Comparison of ENCODE assay signal across 8 cellular contexts in genomic region chr15:74907277-74907870, GRCh38. TPM values are rescaled to one million over a fixed set of nuclear protein-coding genes. Genes with fewer than 3 reads are reported as not detected.
DNase-seq lines count a peak whose midpoint lies in the region; ATAC-seq, FAIRE-seq and TF ChIP-seq lines count a peak whose summit lies in the region.

No MANE protein-coding gene starts in this region.

- WGBS in suprapubic skin: 46% methylated on average over 6 of the region's 6 CpGs

- H3K9me3 ChIP-seq in kidney (ENCODE audit: control insufficient read depth in 1 of 2, low read length in 2 of 2): no peaks in the 10 kb centered on the region
- no peaks in the 10 kb centered on the region for H3K9me3 ChIP-seq in suprapubic skin

- peak overlapping the region; percentile 89 for H3K4me3 ChIP-seq in astrocyte of the spinal cord (ENCODE audit: low read depth, low read length)
- peak overlapping the region; percentile 87 to 96 for H3K4me3 ChIP-seq in kidney (ENCODE audit: low read length in 2 of 2)
- peak overlapping the region; percentile 99 for H3K4me3 ChIP-seq in suprapubic skin

- in situ Hi-C loops in astrocyte of the spinal cord (cut with HindIII; ENCODE audit: low sequenced_read_pairs): no loop called here

- no peaks in the 10 kb centered on the region for H3K27me3 Mint-ChIP-seq in activated T-cell treated with anti-CD3 and anti-CD28 coated beads, Interleukin-2, amount 50 U/mL, for 72 hours (ENCODE audit: low read depth)

- TF ChIP-seq POLR2A in suprapubic skin (IDR thresholded peaks at IDR 0.05): no peak

- no peak for TF ChIP-seq EP300 in suprapubic skin (IDR thresholded peaks at IDR 0.05)

- H3K27me3 ChIP-seq in suprapubic skin: no peaks in the 10 kb centered on the region

- FAIRE-seq in kidney (lab: Jason Lieb, UNC): no peak

- peak overlapping the region; percentile 96 for H3K27ac Mint-ChIP-seq in activated T-cell treated with anti-CD3 and anti-CD28 coated beads, Interleukin-2, amount 50 U/mL, for 72 hours

- H3K4me1 Mint-ChIP-seq in activated T-cell treated with anti-CD3 and anti-CD28 coated beads, Interleukin-2, amount 50 U/mL, for 72 hours (ENCODE audit: low read depth): peaks cover 25% of the 10 kb centered on the region

- peaks cover 5 to 7% of the 10 kb centered on the region in 2 donors for H3K36me3 Mint-ChIP-seq in activated T-cell treated with anti-CD3 and anti-CD28 coated beads, Interleukin-2, amount 50 U/mL, for 72 hours (ENCODE audit: insufficient read depth in 2 of 2)

- H3K9ac ChIP-seq in kidney (ENCODE audit: low read length in 2 of 2): peak overlapping the region; percentile 68 to 98

- TF ChIP-seq CTCF in astrocyte of the spinal cord (IDR thresholded peaks at IDR 0.05; ENCODE audit: low read depth, low read length) (no peak), kidney (IDR thresholded peaks at IDR 0.05; ENCODE audit: borderline replicate concordance, extremely low read depth, insufficient read depth) (no peak), suprapubic skin (IDR thresholded peaks at IDR 0.05) (no peak)

- intact Hi-C loops in kidney (cut with DNase I): no loop called here

- H3K9me3 Mint-ChIP-seq in activated T-cell treated with anti-CD3 and anti-CD28 coated beads, Interleukin-2, amount 50 U/mL, for 72 hours: no peaks in the 10 kb centered on the region

- H3K4me1 ChIP-seq in kidney (ENCODE audit: control insufficient read depth in 1 of 2, insufficient read depth in 1 of 2, low read depth in 1 of 2, low read length in 2 of 2): peaks cover 6 to 16% of the 10 kb centered on the region in 2 donors
- H3K4me1 ChIP-seq in suprapubic skin: peaks cover 19% of the 10 kb centered on the region

- H3K36me3 ChIP-seq in kidney (ENCODE audit: control insufficient read depth in 1 of 2, insufficient read depth in 2 of 2, low read length in 2 of 2): peaks cover 18 to 19% of the 10 kb centered on the region in 2 donors
- peaks cover 31% of the 10 kb centered on the region for H3K36me3 ChIP-seq in suprapubic skin

- peak; percentile 4 to 20 for ATAC-seq in activated T-cell treated with anti-CD3 and anti-CD28 coated beads, Interleukin-2, amount 50 U/mL, for 72 hours (replicated peaks in 1 of 2)

- no peak for DNase-seq in activated T-cell treated with anti-CD3 and anti-CD28 coated beads, Interleukin-2, amount 50 U/mL, for 72 hours
- DNase-seq in activated T-cell treated with anti-CD3 and anti-CD28 coated beads, Interleukin-2, amount 50 U/mL, for 1 hour: no peak
- DNase-seq in astrocyte of the spinal cord (ENCODE audit: low read depth, low spot score) (no peak), kidney (no peak), suprapubic skin (ENCODE audit: low spot score in 2 of 2) (no peak), superior temporal gyrus (ENCODE audit: extremely low spot score) (no peak), NCI-H2196 (lab: John Stamatoyannopoulos, UW; ENCODE audit: unreplicated experiment) (no peak), NCI-H2029 (lab: John Stamatoyannopoulos, UW) (no peak)

- peak overlapping the region; percentile 93 to 96 for H3K27ac ChIP-seq in kidney (ENCODE audit: low read depth in 2 of 2, low read length in 2 of 2)
- peak overlapping the region; percentile 96 for H3K27ac ChIP-seq in suprapubic skin

- H3K4me3 Mint-ChIP-seq in activated T-cell treated with anti-CD3 and anti-CD28 coated beads, Interleukin-2, amount 50 U/mL, for 72 hours: peak overlapping the region; percentile 87 to 97

RNA-seq across cellular contexts. Expression of gene FAM219B, which starts 0.7 kb away (rescaled TPM):
- 10 to 100 TPM; 88.3 to 90.1 TPM for total RNA-seq in activated T-cell treated with anti-CD3 and anti-CD28 coated beads, Interleukin-2, amount 50 U/mL, for 72 hours
- 76.5 TPM for total RNA-seq in kidney
- polyA plus RNA-seq in kidney (ENCODE audit: insufficient read depth, low read depth, low replicate concordance): 41.7 TPM
- total RNA-seq in suprapubic skin: 10 to 100 TPM; 49.4 to 96.2 (median 68.0) TPM

RNA-seq across cellular contexts. Expression of gene MPI, which starts 17.5 kb away (rescaled TPM):
- total RNA-seq in activated T-cell treated with anti-CD3 and anti-CD28 coated beads, Interleukin-2, amount 50 U/mL, for 72 hours: 10 to 100 TPM; 29.6 to 32.1 TPM
- 33.7 TPM for total RNA-seq in kidney
- polyA plus RNA-seq in kidney (ENCODE audit: insufficient read depth, low read depth, low replicate concordance): 52.0 TPM
- 10 to 100 TPM; 17.1 to 59.2 (median 41.4) TPM for total RNA-seq in suprapubic skin

RNA-seq across cellular contexts. Expression of gene COX5A, which starts 30.5 kb away (rescaled TPM):
- 100 to 1,000 TPM; 241 to 246 TPM for total RNA-seq in activated T-cell treated with anti-CD3 and anti-CD28 coated beads, Interleukin-2, amount 50 U/mL, for 72 hours
- 150 TPM for total RNA-seq in kidney
- polyA plus RNA-seq in kidney (ENCODE audit: insufficient read depth, low read depth, low replicate concordance): 701 TPM
- total RNA-seq in suprapubic skin: 100 to 1,000 TPM; 114 to 130 (median 122) TPM

RNA-seq across cellular contexts. Expression of gene SCAMP2, which starts 34.2 kb away (rescaled TPM):
- total RNA-seq in activated T-cell treated with anti-CD3 and anti-CD28 coated beads, Interleukin-2, amount 50 U/mL, for 72 hours: 10 to 100 TPM; 66.4 to 77.0 TPM
- total RNA-seq in kidney (102 TPM), suprapubic skin (100 to 1,000 TPM in 2 of 4 donors, 10 to 100 TPM in 2; 82.7 to 120 (median 102) TPM)
- 87.9 TPM for polyA plus RNA-seq in kidney (ENCODE audit: insufficient read depth, low read depth, low replicate concordance)

RNA-seq across cellular contexts. Expression of gene RPP25, which starts 49.2 kb away (rescaled TPM):
- 1 to 10 TPM; 2.2 to 3.6 TPM for total RNA-seq in activated T-cell treated with anti-CD3 and anti-CD28 coated beads, Interleukin-2, amount 50 U/mL, for 72 hours
- total RNA-seq in kidney (7.2 TPM), suprapubic skin (1 to 10 TPM; 3.5 to 7.8 (median 6.1) TPM)
- polyA plus RNA-seq in kidney (ENCODE audit: insufficient read depth, low read depth, low replicate concordance): 7.3 TPM
